ENCODE assay signal across 1 cellular context in genomic region chr2:119157850-119158511, GRCh38.
TF ChIP-seq lines count a peak whose summit lies in the region.

No MANE protein-coding gene starts in this region.

TF ChIP-seq in SK-N-SH, 30 proteins besides CTCF, POLR2A, EP300 and RAD21 (continued from another document):
- TF ChIP-seq, protein P1, sequence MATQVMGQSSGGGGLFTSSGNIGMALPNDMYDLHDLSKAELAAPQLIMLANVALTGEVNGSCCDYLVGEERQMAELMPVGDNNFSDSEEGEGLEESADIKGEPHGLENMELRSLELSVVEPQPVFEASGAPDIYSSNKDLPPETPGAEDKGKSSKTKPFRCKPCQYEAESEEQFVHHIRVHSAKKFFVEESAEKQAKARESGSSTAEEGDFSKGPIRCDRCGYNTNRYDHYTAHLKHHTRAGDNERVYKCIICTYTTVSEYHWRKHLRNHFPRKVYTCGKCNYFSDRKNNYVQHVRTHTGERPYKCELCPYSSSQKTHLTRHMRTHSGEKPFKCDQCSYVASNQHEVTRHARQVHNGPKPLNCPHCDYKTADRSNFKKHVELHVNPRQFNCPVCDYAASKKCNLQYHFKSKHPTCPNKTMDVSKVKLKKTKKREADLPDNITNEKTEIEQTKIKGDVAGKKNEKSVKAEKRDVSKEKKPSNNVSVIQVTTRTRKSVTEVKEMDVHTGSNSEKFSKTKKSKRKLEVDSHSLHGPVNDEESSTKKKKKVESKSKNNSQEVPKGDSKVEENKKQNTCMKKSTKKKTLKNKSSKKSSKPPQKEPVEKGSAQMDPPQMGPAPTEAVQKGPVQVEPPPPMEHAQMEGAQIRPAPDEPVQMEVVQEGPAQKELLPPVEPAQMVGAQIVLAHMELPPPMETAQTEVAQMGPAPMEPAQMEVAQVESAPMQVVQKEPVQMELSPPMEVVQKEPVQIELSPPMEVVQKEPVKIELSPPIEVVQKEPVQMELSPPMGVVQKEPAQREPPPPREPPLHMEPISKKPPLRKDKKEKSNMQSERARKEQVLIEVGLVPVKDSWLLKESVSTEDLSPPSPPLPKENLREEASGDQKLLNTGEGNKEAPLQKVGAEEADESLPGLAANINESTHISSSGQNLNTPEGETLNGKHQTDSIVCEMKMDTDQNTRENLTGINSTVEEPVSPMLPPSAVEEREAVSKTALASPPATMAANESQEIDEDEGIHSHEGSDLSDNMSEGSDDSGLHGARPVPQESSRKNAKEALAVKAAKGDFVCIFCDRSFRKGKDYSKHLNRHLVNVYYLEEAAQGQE (IDR thresholded peaks at IDR 0.05; ENCODE audit: low read depth, low read length): no peak
- TF ChIP-seq FOXJ3 (CRISPR knock-in tag; IDR thresholded peaks at IDR 0.05) (no peak), GATA2 (CRISPR knock-in tag; IDR thresholded peaks at IDR 0.05) (no peak), MXI1 (IDR thresholded peaks at IDR 0.05; ENCODE audit: low read depth, low read length) (no peak), ZBTB33 (IDR thresholded peaks at IDR 0.05; ENCODE audit: borderline replicate concordance, low read depth) (no peak), RFX5 (IDR thresholded peaks at IDR 0.05; ENCODE audit: low read length) (no peak), EZH2phosphoT487 (IDR thresholded peaks at IDR 0.05; ENCODE audit: borderline replicate concordance, low read depth) (no peak), CHD2 (IDR thresholded peaks at IDR 0.05; ENCODE audit: low read length, partially characterized antibody) (no peak), TEAD4 (IDR thresholded peaks at IDR 0.05; ENCODE audit: borderline replicate concordance, insufficient read depth) (no peak)
- TF ChIP-seq, protein P2, sequence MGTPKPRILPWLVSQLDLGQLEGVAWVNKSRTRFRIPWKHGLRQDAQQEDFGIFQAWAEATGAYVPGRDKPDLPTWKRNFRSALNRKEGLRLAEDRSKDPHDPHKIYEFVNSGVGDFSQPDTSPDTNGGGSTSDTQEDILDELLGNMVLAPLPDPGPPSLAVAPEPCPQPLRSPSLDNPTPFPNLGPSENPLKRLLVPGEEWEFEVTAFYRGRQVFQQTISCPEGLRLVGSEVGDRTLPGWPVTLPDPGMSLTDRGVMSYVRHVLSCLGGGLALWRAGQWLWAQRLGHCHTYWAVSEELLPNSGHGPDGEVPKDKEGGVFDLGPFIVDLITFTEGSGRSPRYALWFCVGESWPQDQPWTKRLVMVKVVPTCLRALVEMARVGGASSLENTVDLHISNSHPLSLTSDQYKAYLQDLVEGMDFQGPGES (IDR thresholded peaks at IDR 0.05; ENCODE audit: low read depth, low read length): no peak
TF ChIP-seq in SK-N-SH: peak in this region for 0.
